37 cellular contexts compared by ENCODE assay signal in genomic region chr18:14962626-14963025, GRCh38.
"Had no signal": no experiment of that assay in that cellular context is flagged by ENCODE, and none has a peak within 500 bp of the region (broad histone marks: within the 10 kb centered on the region; RNA-seq: fewer than 3 reads in every experiment).

No MANE protein-coding gene starts in this region.

- DNase-seq: activated CD4-positive, alpha-beta memory T cell treated with anti-CD3 and anti-CD28 coated beads, Interleukin-2, amount 10 ng/mL, durations not matched to agents 7 days and 5 days; activated CD4-positive, alpha-beta T cell treated with anti-CD3 and anti-CD28 coated beads for 1 hour; activated CD4-positive, alpha-beta T cell treated with anti-CD3 and anti-CD28 coated beads for 36 hours; activated CD4-positive, alpha-beta T cell treated with anti-CD3 and anti-CD28 coated beads for 48 hours; activated CD4-positive, alpha-beta T cell treated with anti-CD3 and anti-CD28 coated beads, Interleukin-2, amount 10 ng/mL, durations not matched to agents 7 days and 5 days; activated CD4-positive, alpha-beta T cell treated with anti-CD3 and anti-CD28 coated beads, Interleukin-2, amount 50 U/mL, for 48 hours; activated CD4-positive, CD25-positive, alpha-beta regulatory T cell; activated CD8-positive, alpha-beta memory T cell treated with anti-CD3 and anti-CD28 coated beads for 24 hours; activated CD8-positive, alpha-beta memory T cell treated with anti-CD3 and anti-CD28 coated beads, Interleukin-2, amount 10 ng/mL, durations not matched to agents 7 days and 5 days; activated CD8-positive, alpha-beta memory T cell treated with anti-CD3 and anti-CD28 coated beads, Interleukin-2, amount 50 U/mL, for 48 hours; activated CD8-positive, alpha-beta T cell treated with anti-CD3 and anti-CD28 coated beads, Interleukin-2, amount 10 ng/mL, durations not matched to agents 7 days and 5 days; activated effector memory CD4-positive, alpha-beta T cell treated with Interleukin-2 at 50 U/mL for 16 hours; activated gamma-delta T cell; activated naive CD4-positive, alpha-beta T cell treated with anti-CD3 and anti-CD28 coated beads, Interleukin-2, amount 10 ng/mL, durations not matched to agents 7 days and 5 days; activated naive CD4-positive, alpha-beta T cell treated with Interleukin-2 at 50 U/mL for 16 hours; activated naive CD8-positive, alpha-beta T cell treated with anti-CD3 and anti-CD28 coated beads, Interleukin-2, amount 10 ng/mL, durations not matched to agents 7 days and 5 days; activated naive CD8-positive, alpha-beta T cell treated with anti-CD3 and anti-CD28 coated beads, Interleukin-2, amount 50 U/mL, for 24 hours; activated T-cell treated with anti-CD3 and anti-CD28 coated beads, Interleukin-2, amount 50 U/mL, for 24 hours; activated T-cell treated with anti-CD3 and anti-CD28 coated beads, Interleukin-2, amount 50 U/mL, for 48 hours; amygdala; anterior cingulate cortex; caudate nucleus; cerebellar nuclear complex; T-helper 1 cell; T-helper 2 cell; T-helper 9 cell had no signal

- H3K27me3 Mint-ChIP-seq: activated CD4-positive, alpha-beta memory T cell treated with anti-CD3 and anti-CD28 coated beads, Interleukin-2, amount 10 ng/mL, durations not matched to agents 7 days and 5 days; activated CD4-positive, alpha-beta T cell treated with anti-CD3 and anti-CD28 coated beads, Interleukin-2, amount 10 ng/mL, durations not matched to agents 7 days and 5 days; activated CD8-positive, alpha-beta memory T cell treated with anti-CD3 and anti-CD28 coated beads, Interleukin-2, amount 10 ng/mL, durations not matched to agents 7 days and 5 days; activated naive CD4-positive, alpha-beta T cell treated with anti-CD3 and anti-CD28 coated beads, Interleukin-2, amount 10 ng/mL, durations not matched to agents 7 days and 5 days; activated naive CD8-positive, alpha-beta T cell treated with anti-CD3 and anti-CD28 coated beads, Interleukin-2, amount 10 ng/mL, durations not matched to agents 7 days and 5 days; activated naive CD8-positive, alpha-beta T cell treated with anti-CD3 and anti-CD28 coated beads, Interleukin-2, amount 50 U/mL, for 24 hours; central memory CD8-positive, alpha-beta T cell had no signal

- H3K36me3 Mint-ChIP-seq: activated CD8-positive, alpha-beta memory T cell treated with anti-CD3 and anti-CD28 coated beads, Interleukin-2, amount 10 ng/mL, durations not matched to agents 7 days and 5 days; activated naive CD4-positive, alpha-beta T cell treated with anti-CD3 and anti-CD28 coated beads, Interleukin-2, amount 10 ng/mL, durations not matched to agents 7 days and 5 days; activated naive CD4-positive, alpha-beta T cell treated with anti-CD3 and anti-CD28 coated beads, Interleukin-2, amount 50 U/mL, for 24 hours; activated naive CD8-positive, alpha-beta T cell; activated naive CD8-positive, alpha-beta T cell treated with anti-CD3 and anti-CD28 coated beads, Interleukin-2, amount 10 ng/mL, durations not matched to agents 7 days and 5 days; brain had no signal

- H3K36me3 ChIP-seq: ascending aorta, cardiac muscle cell had no signal

- H3K4me3 Mint-ChIP-seq: activated CD4-positive, alpha-beta memory T cell treated with anti-CD3 and anti-CD28 coated beads, Interleukin-2, amount 10 ng/mL, durations not matched to agents 7 days and 5 days; activated CD4-positive, alpha-beta T cell treated with anti-CD3 and anti-CD28 coated beads for 36 hours; activated CD4-positive, alpha-beta T cell treated with anti-CD3 and anti-CD28 coated beads, Interleukin-2, amount 10 ng/mL, durations not matched to agents 7 days and 5 days; activated CD8-positive, alpha-beta memory T cell treated with anti-CD3 and anti-CD28 coated beads, Interleukin-2, amount 10 ng/mL, durations not matched to agents 7 days and 5 days; activated CD8-positive, alpha-beta T cell treated with anti-CD3 and anti-CD28 coated beads, Interleukin-2, amount 10 ng/mL, durations not matched to agents 7 days and 5 days; activated naive CD4-positive, alpha-beta T cell treated with anti-CD3 and anti-CD28 coated beads, Interleukin-2, amount 10 ng/mL, durations not matched to agents 7 days and 5 days; activated naive CD4-positive, alpha-beta T cell treated with anti-CD3 and anti-CD28 coated beads, Interleukin-2, amount 50 U/mL, for 24 hours; activated naive CD8-positive, alpha-beta T cell; activated naive CD8-positive, alpha-beta T cell treated with anti-CD3 and anti-CD28 coated beads, Interleukin-2, amount 10 ng/mL, durations not matched to agents 7 days and 5 days; activated naive CD8-positive, alpha-beta T cell treated with anti-CD3 and anti-CD28 coated beads, Interleukin-2, amount 50 U/mL, for 24 hours; activated T-cell treated with anti-CD3 and anti-CD28 coated beads, Interleukin-2, amount 50 U/mL, for 24 hours; brain; central memory CD8-positive, alpha-beta T cell; T-helper 1 cell treated with Interleukin-12 subunit alpha and Interleukin-12 subunit beta and Interleukin-4 antibody, amounts not matched to agents 30 μg/mL and 1 μg/mL, for 36 hours; T-helper 2 cell treated with Interferon-gamma antibody and Interleukin-4, amounts not matched to agents 5 μg/mL and 100 μg/mL, for 36 hours had no signal

- H3K27ac Mint-ChIP-seq: activated CD4-positive, alpha-beta memory T cell treated with anti-CD3 and anti-CD28 coated beads, Interleukin-2, amount 10 ng/mL, durations not matched to agents 7 days and 5 days; activated CD4-positive, alpha-beta T cell treated with anti-CD3 and anti-CD28 coated beads for 36 hours; activated CD4-positive, alpha-beta T cell treated with anti-CD3 and anti-CD28 coated beads, Interleukin-2, amount 10 ng/mL, durations not matched to agents 7 days and 5 days; activated CD8-positive, alpha-beta memory T cell treated with anti-CD3 and anti-CD28 coated beads, Interleukin-2, amount 10 ng/mL, durations not matched to agents 7 days and 5 days; activated CD8-positive, alpha-beta T cell treated with anti-CD3 and anti-CD28 coated beads, Interleukin-2, amount 10 ng/mL, durations not matched to agents 7 days and 5 days; activated naive CD4-positive, alpha-beta T cell treated with anti-CD3 and anti-CD28 coated beads, Interleukin-2, amount 10 ng/mL, durations not matched to agents 7 days and 5 days; activated naive CD4-positive, alpha-beta T cell treated with anti-CD3 and anti-CD28 coated beads, Interleukin-2, amount 50 U/mL, for 24 hours; activated naive CD8-positive, alpha-beta T cell; activated naive CD8-positive, alpha-beta T cell treated with anti-CD3 and anti-CD28 coated beads, Interleukin-2, amount 10 ng/mL, durations not matched to agents 7 days and 5 days; activated naive CD8-positive, alpha-beta T cell treated with anti-CD3 and anti-CD28 coated beads, Interleukin-2, amount 50 U/mL, for 24 hours; activated T-cell treated with anti-CD3 and anti-CD28 coated beads, Interleukin-2, amount 50 U/mL, for 24 hours; activated T-helper 2 cell treated with anti-CD3 and anti-CD28 coated beads, Interferon-gamma antibody, Interleukin-2, Interleukin-4, amounts not matched to agents 10 μg/mL and 5 μg/mL and 100 μg/mL, durations not matched to agents 14 hours and 24 hours and 36 hours; brain; T-helper 1 cell treated with Interleukin-12 subunit alpha and Interleukin-12 subunit beta and Interleukin-4 antibody, amounts not matched to agents 30 μg/mL and 1 μg/mL, for 36 hours; T-helper 2 cell treated with Interferon-gamma antibody and Interleukin-4, amounts not matched to agents 5 μg/mL and 100 μg/mL, for 36 hours had no signal

- ATAC-seq: activated CD4-positive, alpha-beta T cell treated with anti-CD3 and anti-CD28 coated beads for 36 hours; activated CD4-positive, CD25-positive, alpha-beta regulatory T cell treated with anti-CD3 and anti-CD28 coated beads, Interleukin-2, amount 50 U/mL, for 24 hours; activated CD8-positive, alpha-beta memory T cell treated with anti-CD3 and anti-CD28 coated beads, Interleukin-2, amount 10 ng/mL, durations not matched to agents 7 days and 5 days; activated CD8-positive, alpha-beta T cell treated with anti-CD3 and anti-CD28 coated beads, Interleukin-2, amount 10 ng/mL, durations not matched to agents 7 days and 5 days; activated naive CD8-positive, alpha-beta T cell treated with anti-CD3 and anti-CD28 coated beads, Interleukin-2, amount 50 U/mL, for 24 hours had no signal

- H3K9me3 Mint-ChIP-seq: activated CD4-positive, alpha-beta memory T cell treated with anti-CD3 and anti-CD28 coated beads, Interleukin-2, amount 10 ng/mL, durations not matched to agents 7 days and 5 days; activated naive CD4-positive, alpha-beta T cell treated with anti-CD3 and anti-CD28 coated beads, Interleukin-2, amount 10 ng/mL, durations not matched to agents 7 days and 5 days; activated naive CD4-positive, alpha-beta T cell treated with anti-CD3 and anti-CD28 coated beads, Interleukin-2, amount 50 U/mL, for 24 hours; activated naive CD8-positive, alpha-beta T cell treated with anti-CD3 and anti-CD28 coated beads, Interleukin-2, amount 10 ng/mL, durations not matched to agents 7 days and 5 days; activated T-cell treated with anti-CD3 and anti-CD28 coated beads, Interleukin-2, amount 50 U/mL, for 24 hours; activated T-helper 2 cell treated with anti-CD3 and anti-CD28 coated beads, Interferon-gamma antibody, Interleukin-2, Interleukin-4, amounts not matched to agents 10 μg/mL and 5 μg/mL and 100 μg/mL, durations not matched to agents 14 hours and 24 hours and 36 hours; central memory CD8-positive, alpha-beta T cell; T-helper 1 cell treated with Interleukin-12 subunit alpha and Interleukin-12 subunit beta and Interleukin-4 antibody, amounts not matched to agents 30 μg/mL and 1 μg/mL, for 36 hours had no signal

- H3K9me3 ChIP-seq: ascending aorta had no signal

- H3K4me3 ChIP-seq: ascending aorta, cardiac muscle cell had no signal

- H3K4me1 ChIP-seq: ascending aorta had no signal

- H3K27me3 ChIP-seq: ascending aorta, cardiac muscle cell had no signal

- H3K4me1 Mint-ChIP-seq: activated CD4-positive, alpha-beta memory T cell treated with anti-CD3 and anti-CD28 coated beads, Interleukin-2, amount 10 ng/mL, durations not matched to agents 7 days and 5 days; activated CD4-positive, alpha-beta T cell treated with anti-CD3 and anti-CD28 coated beads for 36 hours; activated CD4-positive, alpha-beta T cell treated with anti-CD3 and anti-CD28 coated beads, Interleukin-2, amount 10 ng/mL, durations not matched to agents 7 days and 5 days; activated CD8-positive, alpha-beta memory T cell treated with anti-CD3 and anti-CD28 coated beads, Interleukin-2, amount 10 ng/mL, durations not matched to agents 7 days and 5 days; activated naive CD4-positive, alpha-beta T cell treated with anti-CD3 and anti-CD28 coated beads, Interleukin-2, amount 10 ng/mL, durations not matched to agents 7 days and 5 days; activated naive CD4-positive, alpha-beta T cell treated with anti-CD3 and anti-CD28 coated beads, Interleukin-2, amount 50 U/mL, for 24 hours; activated naive CD8-positive, alpha-beta T cell treated with anti-CD3 and anti-CD28 coated beads, Interleukin-2, amount 10 ng/mL, durations not matched to agents 7 days and 5 days; activated naive CD8-positive, alpha-beta T cell treated with anti-CD3 and anti-CD28 coated beads, Interleukin-2, amount 50 U/mL, for 24 hours; brain; central memory CD8-positive, alpha-beta T cell had no signal

- H3K27ac ChIP-seq: ascending aorta, cardiac muscle cell, VCaP had no signal
